Comparison of ENCODE assay signal across 1 cellular context in genomic region chr2:202965810-202966454, GRCh38.
TF ChIP-seq lines count a peak whose summit lies in the region.

No MANE protein-coding gene starts in this region.

TF ChIP-seq in A549, 52 proteins besides CTCF, POLR2A, EP300 and RAD21 (continued from another document):
- TF ChIP-seq, protein P1, sequence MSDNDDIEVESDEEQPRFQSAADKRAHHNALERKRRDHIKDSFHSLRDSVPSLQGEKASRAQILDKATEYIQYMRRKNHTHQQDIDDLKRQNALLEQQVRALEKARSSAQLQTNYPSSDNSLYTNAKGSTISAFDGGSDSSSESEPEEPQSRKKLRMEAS (IDR thresholded peaks at IDR 0.05): peak; percentile 82
- no peak for TF ChIP-seq ZFP36 (IDR thresholded peaks at IDR 0.05; ENCODE audit: borderline replicate concordance, partially characterized antibody)
- TF ChIP-seq JUN (IDR thresholded peaks at IDR 0.05): no peak
- TF ChIP-seq, protein P2, sequence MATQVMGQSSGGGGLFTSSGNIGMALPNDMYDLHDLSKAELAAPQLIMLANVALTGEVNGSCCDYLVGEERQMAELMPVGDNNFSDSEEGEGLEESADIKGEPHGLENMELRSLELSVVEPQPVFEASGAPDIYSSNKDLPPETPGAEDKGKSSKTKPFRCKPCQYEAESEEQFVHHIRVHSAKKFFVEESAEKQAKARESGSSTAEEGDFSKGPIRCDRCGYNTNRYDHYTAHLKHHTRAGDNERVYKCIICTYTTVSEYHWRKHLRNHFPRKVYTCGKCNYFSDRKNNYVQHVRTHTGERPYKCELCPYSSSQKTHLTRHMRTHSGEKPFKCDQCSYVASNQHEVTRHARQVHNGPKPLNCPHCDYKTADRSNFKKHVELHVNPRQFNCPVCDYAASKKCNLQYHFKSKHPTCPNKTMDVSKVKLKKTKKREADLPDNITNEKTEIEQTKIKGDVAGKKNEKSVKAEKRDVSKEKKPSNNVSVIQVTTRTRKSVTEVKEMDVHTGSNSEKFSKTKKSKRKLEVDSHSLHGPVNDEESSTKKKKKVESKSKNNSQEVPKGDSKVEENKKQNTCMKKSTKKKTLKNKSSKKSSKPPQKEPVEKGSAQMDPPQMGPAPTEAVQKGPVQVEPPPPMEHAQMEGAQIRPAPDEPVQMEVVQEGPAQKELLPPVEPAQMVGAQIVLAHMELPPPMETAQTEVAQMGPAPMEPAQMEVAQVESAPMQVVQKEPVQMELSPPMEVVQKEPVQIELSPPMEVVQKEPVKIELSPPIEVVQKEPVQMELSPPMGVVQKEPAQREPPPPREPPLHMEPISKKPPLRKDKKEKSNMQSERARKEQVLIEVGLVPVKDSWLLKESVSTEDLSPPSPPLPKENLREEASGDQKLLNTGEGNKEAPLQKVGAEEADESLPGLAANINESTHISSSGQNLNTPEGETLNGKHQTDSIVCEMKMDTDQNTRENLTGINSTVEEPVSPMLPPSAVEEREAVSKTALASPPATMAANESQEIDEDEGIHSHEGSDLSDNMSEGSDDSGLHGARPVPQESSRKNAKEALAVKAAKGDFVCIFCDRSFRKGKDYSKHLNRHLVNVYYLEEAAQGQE (IDR thresholded peaks at IDR 0.05): no peak
- TF ChIP-seq TFCP2L1 (CRISPR knock-in tag; IDR thresholded peaks at IDR 0.05): no peak
- no peak for TF ChIP-seq ZC3H11A (IDR thresholded peaks at IDR 0.05)
- TF ChIP-seq PHF8 (IDR thresholded peaks at IDR 0.05; ENCODE audit: borderline replicate concordance, low read depth): no peak
- TF ChIP-seq, protein P3, sequence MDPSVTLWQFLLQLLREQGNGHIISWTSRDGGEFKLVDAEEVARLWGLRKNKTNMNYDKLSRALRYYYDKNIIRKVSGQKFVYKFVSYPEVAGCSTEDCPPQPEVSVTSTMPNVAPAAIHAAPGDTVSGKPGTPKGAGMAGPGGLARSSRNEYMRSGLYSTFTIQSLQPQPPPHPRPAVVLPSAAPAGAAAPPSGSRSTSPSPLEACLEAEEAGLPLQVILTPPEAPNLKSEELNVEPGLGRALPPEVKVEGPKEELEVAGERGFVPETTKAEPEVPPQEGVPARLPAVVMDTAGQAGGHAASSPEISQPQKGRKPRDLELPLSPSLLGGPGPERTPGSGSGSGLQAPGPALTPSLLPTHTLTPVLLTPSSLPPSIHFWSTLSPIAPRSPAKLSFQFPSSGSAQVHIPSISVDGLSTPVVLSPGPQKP (IDR thresholded peaks at IDR 0.05; ENCODE audit: low read depth, low read length): no peak
- TF ChIP-seq BHLHE40 (IDR thresholded peaks at IDR 0.05; ENCODE audit: low read depth, low read length): no peak
- no peak for TF ChIP-seq RFX5 (IDR thresholded peaks at IDR 0.05)
- TF ChIP-seq, protein P4, sequence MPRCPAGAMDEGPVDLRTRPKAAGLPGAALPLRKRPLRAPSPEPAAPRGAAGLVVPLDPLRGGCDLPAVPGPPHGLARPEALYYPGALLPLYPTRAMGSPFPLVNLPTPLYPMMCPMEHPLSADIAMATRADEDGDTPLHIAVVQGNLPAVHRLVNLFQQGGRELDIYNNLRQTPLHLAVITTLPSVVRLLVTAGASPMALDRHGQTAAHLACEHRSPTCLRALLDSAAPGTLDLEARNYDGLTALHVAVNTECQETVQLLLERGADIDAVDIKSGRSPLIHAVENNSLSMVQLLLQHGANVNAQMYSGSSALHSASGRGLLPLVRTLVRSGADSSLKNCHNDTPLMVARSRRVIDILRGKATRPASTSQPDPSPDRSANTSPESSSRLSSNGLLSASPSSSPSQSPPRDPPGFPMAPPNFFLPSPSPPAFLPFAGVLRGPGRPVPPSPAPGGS (IDR thresholded peaks at IDR 0.05): no peak
- TF ChIP-seq ESRRA (IDR thresholded peaks at IDR 0.05; ENCODE audit: borderline replicate concordance, low read length): no peak
- no peak for TF ChIP-seq CHD2 (IDR thresholded peaks at IDR 0.05; ENCODE audit: low read length, partially characterized antibody)
- no peak for TF ChIP-seq RNF2 (IDR thresholded peaks at IDR 0.05; ENCODE audit: borderline replicate concordance, low read depth)
- no peak for TF ChIP-seq SREBF2 (IDR thresholded peaks at IDR 0.05)
- no peak for TF ChIP-seq RARB (CRISPR knock-in tag; IDR thresholded peaks at IDR 0.05)
